In the genomic region with DNA sequence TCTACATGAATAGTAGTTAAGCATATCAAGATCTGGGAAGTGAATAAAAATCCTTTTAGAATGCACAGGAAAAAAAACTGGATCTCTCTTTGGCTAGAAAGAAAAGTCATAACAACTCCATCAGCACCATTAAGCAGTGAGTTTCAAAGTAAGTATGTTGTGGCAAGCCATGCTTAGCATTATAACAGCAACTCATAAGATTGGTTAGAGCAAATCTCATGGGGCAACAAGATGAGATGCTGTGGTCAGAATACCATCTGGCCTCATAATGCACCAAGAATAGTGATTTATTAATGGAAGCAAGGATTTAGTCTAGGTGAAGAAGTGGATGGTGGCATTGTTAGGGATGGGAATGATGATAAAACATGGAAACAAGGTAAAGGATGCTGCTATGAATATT, we compare ENCODE assay signal across 16 cellular contexts.
"Had no signal": no experiment of that assay in that cellular context is flagged by ENCODE, and none has a peak within 500 bp of the region (broad histone marks: within the 10 kb centered on the region; RNA-seq: fewer than 3 reads in every experiment).

No MANE protein-coding gene starts in this region.

- H3K27me3 Mint-ChIP-seq: activated naive CD8-positive, alpha-beta T cell; stimulated activated naive CD8-positive, alpha-beta T cell treated with anti-CD3 and anti-CD28 coated beads, Interleukin-15, Interleukin-2, amounts not matched to agents 100 ng/mL and 50 ng/mL, for 24 hours had no signal

- ATAC-seq: foreskin keratinocyte; left lung; naive thymus-derived CD4-positive, alpha-beta T cell; WTC11 had no signal

- H3K4me3 Mint-ChIP-seq: activated naive CD8-positive, alpha-beta T cell; activated T-cell treated with anti-CD3 and anti-CD28 coated beads, Interleukin-2, amount 50 U/mL, for 24 hours; immature natural killer cell; naive thymus-derived CD4-positive, alpha-beta T cell; neural crest cell; stimulated activated naive CD8-positive, alpha-beta T cell treated with anti-CD3 and anti-CD28 coated beads, Interleukin-15, Interleukin-2, amounts not matched to agents 100 ng/mL and 50 ng/mL, for 24 hours; WTC11 had no signal

- H3K4me1 Mint-ChIP-seq: immature natural killer cell, neural crest cell had no signal

- H3K27ac Mint-ChIP-seq: activated naive CD8-positive, alpha-beta T cell; activated T-cell treated with anti-CD3 and anti-CD28 coated beads, Interleukin-2, amount 50 U/mL, for 24 hours; activated T-helper 2 cell treated with anti-CD3 and anti-CD28 coated beads, Interferon-gamma antibody, Interleukin-2, Interleukin-4, amounts not matched to agents 10 μg/mL and 5 μg/mL and 100 μg/mL, durations not matched to agents 14 hours and 24 hours and 36 hours; immature natural killer cell; naive thymus-derived CD4-positive, alpha-beta T cell; stimulated activated naive CD8-positive, alpha-beta T cell treated with anti-CD3 and anti-CD28 coated beads, Interleukin-15, Interleukin-2, amounts not matched to agents 100 ng/mL and 50 ng/mL, for 24 hours; WTC11 had no signal

- DNase-seq: activated naive CD4-positive, alpha-beta T cell; activated T-cell treated with anti-CD3 and anti-CD28 coated beads, Interleukin-2, amount 50 U/mL, for 24 hours; amniotic stem cell; colonic mucosa; dorsolateral prefrontal cortex; foreskin keratinocyte; immature natural killer cell; left lung; naive thymus-derived CD4-positive, alpha-beta T cell; T-helper 9 cell; tibial artery had no signal

- H3K36me3 Mint-ChIP-seq: activated naive CD8-positive, alpha-beta T cell; immature natural killer cell; naive thymus-derived CD4-positive, alpha-beta T cell; WTC11 had no signal

- H3K9me3 Mint-ChIP-seq: activated T-cell treated with anti-CD3 and anti-CD28 coated beads, Interleukin-2, amount 50 U/mL, for 24 hours; activated T-helper 2 cell treated with anti-CD3 and anti-CD28 coated beads, Interferon-gamma antibody, Interleukin-2, Interleukin-4, amounts not matched to agents 10 μg/mL and 5 μg/mL and 100 μg/mL, durations not matched to agents 14 hours and 24 hours and 36 hours; immature natural killer cell; naive thymus-derived CD4-positive, alpha-beta T cell; neural crest cell; stimulated activated naive CD8-positive, alpha-beta T cell treated with anti-CD3 and anti-CD28 coated beads, Interleukin-15, Interleukin-2, amounts not matched to agents 100 ng/mL and 50 ng/mL, for 24 hours had no signal
